In the genomic region with DNA sequence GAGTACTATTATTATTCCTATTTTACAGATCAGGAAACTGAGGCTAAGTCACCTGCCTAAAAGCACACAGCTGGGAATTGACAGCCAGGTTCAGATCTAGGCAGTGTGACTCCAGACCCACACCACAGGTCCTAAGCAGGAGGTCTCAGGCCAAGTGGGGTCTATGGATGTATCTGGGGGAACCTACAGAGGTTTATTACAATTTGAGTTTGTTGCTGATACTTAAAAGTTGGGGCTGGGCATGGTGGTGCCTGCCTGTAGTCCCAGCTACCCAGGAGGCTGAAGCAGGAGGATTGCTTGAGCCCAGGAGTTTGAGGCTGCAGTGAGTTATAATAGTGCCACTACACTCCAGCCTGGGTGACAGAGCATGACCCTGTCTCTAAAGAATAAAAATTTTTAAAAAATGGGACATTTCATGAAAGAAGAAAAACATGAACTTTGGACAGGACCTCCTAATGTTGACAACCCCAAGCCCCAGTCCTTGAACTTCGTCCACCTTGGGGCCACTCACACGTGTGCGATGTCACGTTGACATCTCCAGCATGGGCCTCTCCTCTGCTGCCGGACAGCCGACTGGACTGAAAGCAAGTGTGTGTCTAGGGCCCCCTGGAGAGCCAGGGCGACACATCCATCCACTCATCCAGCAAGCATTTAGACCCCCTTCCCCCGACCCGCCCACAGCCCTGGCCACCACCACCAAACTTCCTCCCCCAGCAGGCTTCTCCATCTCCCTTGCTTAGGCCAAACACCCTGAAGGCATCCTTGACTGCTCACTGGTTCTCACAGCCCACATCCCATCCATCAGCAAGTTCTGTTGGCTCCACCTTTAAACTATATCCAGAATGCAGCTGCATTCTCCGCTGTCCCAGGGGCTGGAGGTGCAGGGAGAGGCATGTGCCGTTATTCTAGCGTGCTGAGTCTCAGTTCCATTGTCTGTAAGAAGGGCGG, we compare ENCODE assay signal across 1 cellular context.
TF ChIP-seq lines count a peak whose summit lies in the region.

No MANE protein-coding gene starts in this region.

TF ChIP-seq in HepG2, 621 proteins besides CTCF, POLR2A, EP300 and RAD21 (continued from another document and continues in another):
- TF ChIP-seq, protein P1, sequence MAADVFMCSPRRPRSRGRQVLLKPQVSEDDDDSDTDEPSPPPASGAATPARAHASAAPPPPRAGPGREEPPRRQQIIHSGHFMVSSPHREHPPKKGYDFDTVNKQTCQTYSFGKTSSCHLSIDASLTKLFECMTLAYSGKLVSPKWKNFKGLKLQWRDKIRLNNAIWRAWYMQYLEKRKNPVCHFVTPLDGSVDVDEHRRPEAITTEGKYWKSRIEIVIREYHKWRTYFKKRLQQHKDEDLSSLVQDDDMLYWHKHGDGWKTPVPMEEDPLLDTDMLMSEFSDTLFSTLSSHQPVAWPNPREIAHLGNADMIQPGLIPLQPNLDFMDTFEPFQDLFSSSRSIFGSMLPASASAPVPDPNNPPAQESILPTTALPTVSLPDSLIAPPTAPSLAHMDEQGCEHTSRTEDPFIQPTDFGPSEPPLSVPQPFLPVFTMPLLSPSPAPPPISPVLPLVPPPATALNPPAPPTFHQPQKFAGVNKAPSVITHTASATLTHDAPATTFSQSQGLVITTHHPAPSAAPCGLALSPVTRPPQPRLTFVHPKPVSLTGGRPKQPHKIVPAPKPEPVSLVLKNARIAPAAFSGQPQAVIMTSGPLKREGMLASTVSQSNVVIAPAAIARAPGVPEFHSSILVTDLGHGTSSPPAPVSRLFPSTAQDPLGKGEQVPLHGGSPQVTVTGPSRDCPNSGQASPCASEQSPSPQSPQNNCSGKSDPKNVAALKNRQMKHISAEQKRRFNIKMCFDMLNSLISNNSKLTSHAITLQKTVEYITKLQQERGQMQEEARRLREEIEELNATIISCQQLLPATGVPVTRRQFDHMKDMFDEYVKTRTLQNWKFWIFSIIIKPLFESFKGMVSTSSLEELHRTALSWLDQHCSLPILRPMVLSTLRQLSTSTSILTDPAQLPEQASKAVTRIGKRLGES (CRISPR knock-in tag; IDR thresholded peaks at IDR 0.05; ENCODE audit: borderline replicate concordance): peak; percentile 89; the same call in 1 of the 2 replicates
- TF ChIP-seq, protein P2, sequence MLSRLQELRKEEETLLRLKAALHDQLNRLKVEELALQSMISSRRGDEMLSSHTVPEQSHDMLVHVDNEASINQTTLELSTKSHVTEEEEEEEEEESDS (CRISPR knock-in tag; IDR thresholded peaks at IDR 0.05; ENCODE audit: borderline replicate concordance): no peak; the same call in 1 of the 2 replicates
- TF ChIP-seq, protein P3, sequence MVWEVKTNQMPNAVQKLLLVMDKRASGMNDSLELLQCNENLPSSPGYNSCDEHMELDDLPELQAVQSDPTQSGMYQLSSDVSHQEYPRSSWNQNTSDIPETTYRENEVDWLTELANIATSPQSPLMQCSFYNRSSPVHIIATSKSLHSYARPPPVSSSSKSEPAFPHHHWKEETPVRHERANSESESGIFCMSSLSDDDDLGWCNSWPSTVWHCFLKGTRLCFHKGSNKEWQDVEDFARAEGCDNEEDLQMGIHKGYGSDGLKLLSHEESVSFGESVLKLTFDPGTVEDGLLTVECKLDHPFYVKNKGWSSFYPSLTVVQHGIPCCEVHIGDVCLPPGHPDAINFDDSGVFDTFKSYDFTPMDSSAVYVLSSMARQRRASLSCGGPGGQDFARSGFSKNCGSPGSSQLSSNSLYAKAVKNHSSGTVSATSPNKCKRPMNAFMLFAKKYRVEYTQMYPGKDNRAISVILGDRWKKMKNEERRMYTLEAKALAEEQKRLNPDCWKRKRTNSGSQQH (CRISPR knock-in tag; IDR thresholded peaks at IDR 0.05; ENCODE audit: low read depth): peak; percentile 94; the same call in 1 of the 2 replicates
- no peak for TF ChIP-seq RBM22 (optimal IDR thresholded peaks at IDR 0.05; ENCODE audit: low read length)
- TF ChIP-seq RFXANK (CRISPR knock-in tag; IDR thresholded peaks at IDR 0.05): peak; percentile 86
- peak; percentile 95 for TF ChIP-seq ZNF782 (CRISPR knock-in tag; IDR thresholded peaks at IDR 0.05; ENCODE audit: borderline replicate concordance)
- no peak for TF ChIP-seq CBX2 (IDR thresholded peaks at IDR 0.05; ENCODE audit: low read depth, low read length)
- TF ChIP-seq CBX2 (CRISPR knock-in tag; IDR thresholded peaks at IDR 0.05; ENCODE audit: low read depth): peak; percentile 84
- TF ChIP-seq ZNF879 (CRISPR knock-in tag; IDR thresholded peaks at IDR 0.05): no peak
- TF ChIP-seq U2AF2 (IDR thresholded peaks at IDR 0.05; ENCODE audit: low read depth, low read length): no peak
- TF ChIP-seq ZSCAN9 (CRISPR knock-in tag; IDR thresholded peaks at IDR 0.05; ENCODE audit: borderline replicate concordance): peak; percentile 98; the same call in 1 of the 2 replicates
- no peak for TF ChIP-seq ZNF180 (CRISPR knock-in tag; IDR thresholded peaks at IDR 0.05; ENCODE audit: borderline replicate concordance, low read depth)
- no peak for TF ChIP-seq RARG (CRISPR knock-in tag; IDR thresholded peaks at IDR 0.05; ENCODE audit: low read depth)
- TF ChIP-seq RAD51 (IDR thresholded peaks at IDR 0.05; ENCODE audit: borderline replicate concordance): no peak
- TF ChIP-seq FOXM1 (CRISPR knock-in tag; IDR thresholded peaks at IDR 0.05): no peak
- TF ChIP-seq ZBTB20 (CRISPR knock-in tag; IDR thresholded peaks at IDR 0.05; ENCODE audit: borderline replicate concordance, low read depth): peak; percentile 97; the same call in 1 of the 2 replicates
- TF ChIP-seq ZFX (CRISPR knock-in tag; IDR thresholded peaks at IDR 0.05; ENCODE audit: low read depth): peak; percentile 93
- TF ChIP-seq ZNF337 (CRISPR knock-in tag; IDR thresholded peaks at IDR 0.05; ENCODE audit: borderline replicate concordance, low read depth): peak; percentile 75; the same call in 1 of the 2 replicates
- TF ChIP-seq, protein P4, sequence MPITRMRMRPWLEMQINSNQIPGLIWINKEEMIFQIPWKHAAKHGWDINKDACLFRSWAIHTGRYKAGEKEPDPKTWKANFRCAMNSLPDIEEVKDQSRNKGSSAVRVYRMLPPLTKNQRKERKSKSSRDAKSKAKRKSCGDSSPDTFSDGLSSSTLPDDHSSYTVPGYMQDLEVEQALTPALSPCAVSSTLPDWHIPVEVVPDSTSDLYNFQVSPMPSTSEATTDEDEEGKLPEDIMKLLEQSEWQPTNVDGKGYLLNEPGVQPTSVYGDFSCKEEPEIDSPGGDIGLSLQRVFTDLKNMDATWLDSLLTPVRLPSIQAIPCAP (CRISPR knock-in tag; IDR thresholded peaks at IDR 0.05; ENCODE audit: low read depth): 0 out of 2 replicates have a peak, but pooled peaks have one; percentile 58
- peak; percentile 63 for TF ChIP-seq POLR2G (IDR thresholded peaks at IDR 0.05; ENCODE audit: low read depth, low read length)
- no peak; the same call in 1 of the 2 replicates for TF ChIP-seq FOSL1 (CRISPR knock-in tag; IDR thresholded peaks at IDR 0.05; ENCODE audit: borderline replicate concordance)
- peak; percentile 97 for TF ChIP-seq ZMYM3 (CRISPR knock-in tag; IDR thresholded peaks at IDR 0.05)
- no peak for TF ChIP-seq REXO4 (CRISPR knock-in tag; IDR thresholded peaks at IDR 0.05; ENCODE audit: borderline replicate concordance)
- no peak for TF ChIP-seq KLF15 (CRISPR knock-in tag; IDR thresholded peaks at IDR 0.05; ENCODE audit: borderline replicate concordance)
- TF ChIP-seq ZNF263 (CRISPR knock-in tag; IDR thresholded peaks at IDR 0.05): peak; percentile 62
- TF ChIP-seq, protein P5, sequence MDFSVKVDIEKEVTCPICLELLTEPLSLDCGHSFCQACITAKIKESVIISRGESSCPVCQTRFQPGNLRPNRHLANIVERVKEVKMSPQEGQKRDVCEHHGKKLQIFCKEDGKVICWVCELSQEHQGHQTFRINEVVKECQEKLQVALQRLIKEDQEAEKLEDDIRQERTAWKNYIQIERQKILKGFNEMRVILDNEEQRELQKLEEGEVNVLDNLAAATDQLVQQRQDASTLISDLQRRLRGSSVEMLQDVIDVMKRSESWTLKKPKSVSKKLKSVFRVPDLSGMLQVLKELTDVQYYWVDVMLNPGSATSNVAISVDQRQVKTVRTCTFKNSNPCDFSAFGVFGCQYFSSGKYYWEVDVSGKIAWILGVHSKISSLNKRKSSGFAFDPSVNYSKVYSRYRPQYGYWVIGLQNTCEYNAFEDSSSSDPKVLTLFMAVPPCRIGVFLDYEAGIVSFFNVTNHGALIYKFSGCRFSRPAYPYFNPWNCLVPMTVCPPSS (IDR thresholded peaks at IDR 0.05): no peak
- TF ChIP-seq TOPORS (CRISPR knock-in tag; IDR thresholded peaks at IDR 0.05): no peak; the same call in 1 of the 2 replicates
- TF ChIP-seq, protein P6, sequence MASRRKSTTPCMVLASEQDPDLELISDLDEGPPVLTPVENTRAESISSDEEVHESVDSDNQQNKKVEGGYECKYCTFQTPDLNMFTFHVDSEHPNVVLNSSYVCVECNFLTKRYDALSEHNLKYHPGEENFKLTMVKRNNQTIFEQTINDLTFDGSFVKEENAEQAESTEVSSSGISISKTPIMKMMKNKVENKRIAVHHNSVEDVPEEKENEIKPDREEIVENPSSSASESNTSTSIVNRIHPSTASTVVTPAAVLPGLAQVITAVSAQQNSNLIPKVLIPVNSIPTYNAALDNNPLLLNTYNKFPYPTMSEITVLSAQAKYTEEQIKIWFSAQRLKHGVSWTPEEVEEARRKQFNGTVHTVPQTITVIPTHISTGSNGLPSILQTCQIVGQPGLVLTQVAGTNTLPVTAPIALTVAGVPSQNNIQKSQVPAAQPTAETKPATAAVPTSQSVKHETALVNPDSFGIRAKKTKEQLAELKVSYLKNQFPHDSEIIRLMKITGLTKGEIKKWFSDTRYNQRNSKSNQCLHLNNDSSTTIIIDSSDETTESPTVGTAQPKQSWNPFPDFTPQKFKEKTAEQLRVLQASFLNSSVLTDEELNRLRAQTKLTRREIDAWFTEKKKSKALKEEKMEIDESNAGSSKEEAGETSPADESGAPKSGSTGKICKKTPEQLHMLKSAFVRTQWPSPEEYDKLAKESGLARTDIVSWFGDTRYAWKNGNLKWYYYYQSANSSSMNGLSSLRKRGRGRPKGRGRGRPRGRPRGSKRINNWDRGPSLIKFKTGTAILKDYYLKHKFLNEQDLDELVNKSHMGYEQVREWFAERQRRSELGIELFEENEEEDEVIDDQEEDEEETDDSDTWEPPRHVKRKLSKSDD (CRISPR knock-in tag; IDR thresholded peaks at IDR 0.05; ENCODE audit: low read depth): peak; percentile 88; the same call in 1 of the 2 replicates
- peak; percentile 78; the same call in 1 of the 2 replicates for TF ChIP-seq ZSCAN22 (CRISPR knock-in tag; IDR thresholded peaks at IDR 0.05)
- peak; percentile 61; the same call in 1 of the 2 replicates for TF ChIP-seq FOXA1 (IDR thresholded peaks at IDR 0.05)
- TF ChIP-seq FOXA1 (CRISPR knock-in tag; IDR thresholded peaks at IDR 0.05): peak; percentile 88
- no peak for TF ChIP-seq ZNF780A (CRISPR knock-in tag; IDR thresholded peaks at IDR 0.05)
- peak; percentile 77; the same call in 1 of the 2 replicates for TF ChIP-seq HDAC6 (IDR thresholded peaks at IDR 0.05; ENCODE audit: low read depth, low read length)
- TF ChIP-seq ZNF530 (CRISPR knock-in tag; IDR thresholded peaks at IDR 0.05; ENCODE audit: low read depth): no peak
- TF ChIP-seq SRSF1 (optimal IDR thresholded peaks at IDR 0.05; ENCODE audit: low read depth, low read length): no peak
- no peak for TF ChIP-seq ZNF841 (CRISPR knock-in tag; IDR thresholded peaks at IDR 0.05; ENCODE audit: borderline replicate concordance)
- TF ChIP-seq ZFP1 (CRISPR knock-in tag; IDR thresholded peaks at IDR 0.05): peak; percentile 95; the same call in 1 of the 2 replicates
- peak; percentile 24; the same call in 1 of the 2 replicates for TF ChIP-seq NR1H2 (CRISPR knock-in tag; IDR thresholded peaks at IDR 0.05; ENCODE audit: borderline replicate concordance, low read depth)
- no peak; the same call in 1 of the 2 replicates for TF ChIP-seq POLR2AphosphoS2 (IDR thresholded peaks at IDR 0.05; ENCODE audit: low read depth, low read length)
- TF ChIP-seq, protein P7, sequence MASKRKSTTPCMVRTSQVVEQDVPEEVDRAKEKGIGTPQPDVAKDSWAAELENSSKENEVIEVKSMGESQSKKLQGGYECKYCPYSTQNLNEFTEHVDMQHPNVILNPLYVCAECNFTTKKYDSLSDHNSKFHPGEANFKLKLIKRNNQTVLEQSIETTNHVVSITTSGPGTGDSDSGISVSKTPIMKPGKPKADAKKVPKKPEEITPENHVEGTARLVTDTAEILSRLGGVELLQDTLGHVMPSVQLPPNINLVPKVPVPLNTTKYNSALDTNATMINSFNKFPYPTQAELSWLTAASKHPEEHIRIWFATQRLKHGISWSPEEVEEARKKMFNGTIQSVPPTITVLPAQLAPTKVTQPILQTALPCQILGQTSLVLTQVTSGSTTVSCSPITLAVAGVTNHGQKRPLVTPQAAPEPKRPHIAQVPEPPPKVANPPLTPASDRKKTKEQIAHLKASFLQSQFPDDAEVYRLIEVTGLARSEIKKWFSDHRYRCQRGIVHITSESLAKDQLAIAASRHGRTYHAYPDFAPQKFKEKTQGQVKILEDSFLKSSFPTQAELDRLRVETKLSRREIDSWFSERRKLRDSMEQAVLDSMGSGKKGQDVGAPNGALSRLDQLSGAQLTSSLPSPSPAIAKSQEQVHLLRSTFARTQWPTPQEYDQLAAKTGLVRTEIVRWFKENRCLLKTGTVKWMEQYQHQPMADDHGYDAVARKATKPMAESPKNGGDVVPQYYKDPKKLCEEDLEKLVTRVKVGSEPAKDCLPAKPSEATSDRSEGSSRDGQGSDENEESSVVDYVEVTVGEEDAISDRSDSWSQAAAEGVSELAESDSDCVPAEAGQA (IDR thresholded peaks at IDR 0.05; ENCODE audit: low read depth): peak; percentile 69
- TF ChIP-seq, protein P7 (CRISPR knock-in tag; IDR thresholded peaks at IDR 0.05; ENCODE audit: borderline replicate concordance): no peak
- TF ChIP-seq NR2C2 (CRISPR knock-in tag; IDR thresholded peaks at IDR 0.05; ENCODE audit: borderline replicate concordance): peak; percentile 94
- no peak for TF ChIP-seq CBX1 (IDR thresholded peaks at IDR 0.05; ENCODE audit: low read depth)
- TF ChIP-seq, protein P8, sequence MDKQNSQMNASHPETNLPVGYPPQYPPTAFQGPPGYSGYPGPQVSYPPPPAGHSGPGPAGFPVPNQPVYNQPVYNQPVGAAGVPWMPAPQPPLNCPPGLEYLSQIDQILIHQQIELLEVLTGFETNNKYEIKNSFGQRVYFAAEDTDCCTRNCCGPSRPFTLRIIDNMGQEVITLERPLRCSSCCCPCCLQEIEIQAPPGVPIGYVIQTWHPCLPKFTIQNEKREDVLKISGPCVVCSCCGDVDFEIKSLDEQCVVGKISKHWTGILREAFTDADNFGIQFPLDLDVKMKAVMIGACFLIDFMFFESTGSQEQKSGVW (CRISPR knock-in tag; IDR thresholded peaks at IDR 0.05; ENCODE audit: borderline replicate concordance): no peak
- peak; percentile 98 for TF ChIP-seq ZNF724P (CRISPR knock-in tag; IDR thresholded peaks at IDR 0.05; ENCODE audit: borderline replicate concordance)
